In genomic region chr4:102338405-102338804, GRCh38 we compare ENCODE assay signal across 20 cellular contexts.
"Had no signal": no experiment of that assay in that cellular context is flagged by ENCODE, and none has a peak within 500 bp of the region (broad histone marks: within the 10 kb centered on the region; RNA-seq: fewer than 3 reads in every experiment).

No MANE protein-coding gene starts in this region.

- H3K27ac Mint-ChIP-seq: activated naive CD4-positive, alpha-beta T cell treated with anti-CD3 and anti-CD28 coated beads, Interleukin-2, amount 10 ng/mL, durations not matched to agents 7 days and 5 days; activated T-helper 2 cell treated with anti-CD3 and anti-CD28 coated beads, Interferon-gamma antibody, Interleukin-2, Interleukin-4, amounts not matched to agents 10 μg/mL and 5 μg/mL and 100 μg/mL, durations not matched to agents 14 hours and 24 hours and 36 hours; brain; stimulated activated effector memory CD8-positive, alpha-beta T cell treated with anti-CD3 and anti-CD28 coated beads, Interleukin-12 subunit alpha, Interleukin-12 subunit beta, amount 100 ng/mL, for 72 hours had no signal

- DNase-seq: activated CD4-positive, alpha-beta T cell treated with anti-CD3 and anti-CD28 coated beads for 4 hours; activated CD8-positive, alpha-beta memory T cell treated with anti-CD3 and anti-CD28 coated beads for 24 hours; activated naive CD4-positive, alpha-beta T cell treated with anti-CD3 and anti-CD28 coated beads, Interleukin-2, amount 10 ng/mL, durations not matched to agents 7 days and 5 days; amniotic stem cell; endodermal cell; esophagus squamous epithelium; foreskin melanocyte; head of caudate nucleus; mucosa of descending colon; naive thymus-derived CD8-positive, alpha-beta T cell; posterior cingulate gyrus; small intestine; T-helper 1 cell; WERI-Rb-1 had no signal

- H3K27ac ChIP-seq: esophagus squamous epithelium, neutrophil, tibial nerve, WERI-Rb-1 had no signal

- H3K4me3 Mint-ChIP-seq: activated naive CD4-positive, alpha-beta T cell treated with anti-CD3 and anti-CD28 coated beads, Interleukin-2, amount 10 ng/mL, durations not matched to agents 7 days and 5 days; brain; endodermal cell; naive thymus-derived CD8-positive, alpha-beta T cell; stimulated activated effector memory CD8-positive, alpha-beta T cell treated with anti-CD3 and anti-CD28 coated beads, Interleukin-12 subunit alpha, Interleukin-12 subunit beta, amount 100 ng/mL, for 72 hours had no signal

- H3K27me3 ChIP-seq: esophagus squamous epithelium, neutrophil, tibial nerve had no signal

- H3K27me3 Mint-ChIP-seq: activated naive CD4-positive, alpha-beta T cell treated with anti-CD3 and anti-CD28 coated beads, Interleukin-2, amount 10 ng/mL, durations not matched to agents 7 days and 5 days; naive thymus-derived CD8-positive, alpha-beta T cell had no signal

- ATAC-seq: left lobe of liver; mucosa of descending colon; naive thymus-derived CD8-positive, alpha-beta T cell; stimulated activated effector memory CD8-positive, alpha-beta T cell treated with anti-CD3 and anti-CD28 coated beads, Interleukin-12 subunit alpha, Interleukin-12 subunit beta, amount 100 ng/mL, for 72 hours had no signal

- H3K9me3 ChIP-seq: esophagus squamous epithelium, mucosa of descending colon, neutrophil, tibial nerve had no signal

- H3K36me3 Mint-ChIP-seq: brain had no signal

- H3K4me3 ChIP-seq: esophagus squamous epithelium, mucosa of descending colon, tibial nerve had no signal

- H3K9me3 Mint-ChIP-seq: activated naive CD4-positive, alpha-beta T cell treated with anti-CD3 and anti-CD28 coated beads, Interleukin-2, amount 10 ng/mL, durations not matched to agents 7 days and 5 days; activated T-helper 2 cell treated with anti-CD3 and anti-CD28 coated beads, Interferon-gamma antibody, Interleukin-2, Interleukin-4, amounts not matched to agents 10 μg/mL and 5 μg/mL and 100 μg/mL, durations not matched to agents 14 hours and 24 hours and 36 hours; brain; endodermal cell; naive thymus-derived CD8-positive, alpha-beta T cell; stimulated activated effector memory CD8-positive, alpha-beta T cell treated with anti-CD3 and anti-CD28 coated beads, Interleukin-12 subunit alpha, Interleukin-12 subunit beta, amount 100 ng/mL, for 72 hours had no signal

- H3K36me3 ChIP-seq: esophagus squamous epithelium, neutrophil, tibial nerve had no signal
